14 cellular contexts compared by ENCODE assay signal in the genomic region with DNA sequence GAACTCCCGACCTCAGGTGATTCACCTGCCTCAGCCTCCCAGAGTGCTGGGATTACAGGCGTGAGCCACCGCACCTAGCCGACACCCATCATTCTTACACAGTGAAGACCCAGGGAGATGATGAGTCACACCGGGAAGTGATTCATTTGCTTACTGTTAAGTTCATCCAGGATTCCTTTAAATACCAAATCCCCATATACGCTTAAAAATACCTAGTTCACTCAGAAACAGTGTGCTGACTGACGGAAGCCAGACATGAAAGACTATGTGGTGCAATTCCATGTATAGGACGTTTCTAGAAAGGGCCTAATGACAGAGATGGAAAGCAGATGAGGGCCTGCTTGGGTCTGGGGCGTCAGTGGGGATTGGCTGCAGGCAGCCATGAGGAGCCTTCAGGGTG.
DNase-seq lines count a peak whose midpoint lies in the region; ATAC-seq and TF ChIP-seq lines count a peak whose summit lies in the region.
"Had no signal": no experiment of that assay in that cellular context is flagged by ENCODE, and none has a peak within 500 bp of the region (broad histone marks: within the 10 kb centered on the region; RNA-seq: fewer than 3 reads in every experiment).

No MANE protein-coding gene starts in this region.

- TF ChIP-seq CTCF in CD8-positive, alpha-beta T cell (IDR thresholded peaks at IDR 0.05), result no peak
- TF ChIP-seq CTCF in omental fat pad (IDR thresholded peaks at IDR 0.05) (no peak), adrenal gland (IDR thresholded peaks at IDR 0.05) (no peak)

- H3K27me3 Mint-ChIP-seq in CD8-positive, alpha-beta T cell (ENCODE audit: low read depth), result no peaks in the 10 kb centered on the region

- no peaks in the 10 kb centered on the region for H3K36me3 ChIP-seq in CD8-positive, alpha-beta T cell (ENCODE audit: insufficient read depth, low read length)
- H3K36me3 ChIP-seq in adipocyte (ENCODE audit: control insufficient read depth, insufficient read depth, low read length, severe bottlenecking) (no peaks in the 10 kb centered on the region), adrenal gland (replicated peaks in 1 of 2) (no peaks in the 10 kb centered on the region)
- H3K36me3 ChIP-seq: SJCRH30 had no signal

- intact Hi-C loops in CD8-positive, alpha-beta T cell (cut with DNase I, micrococcal nuclease), result no loop called here
- intact Hi-C loops in adrenal gland (cut with DNase I), result no loop called here

- WGBS in adrenal gland, 4 donors, result 80 to 88% (median 85%) methylated on average over 9 of the region's 9 CpGs

- peak in 1 of 7 experiments; percentile 4 for DNase-seq in CD8-positive, alpha-beta T cell
- peak; percentile 34 for DNase-seq in HK-2 (ENCODE audit: unreplicated experiment)
- DNase-seq in adipocyte (ENCODE audit: low read depth), result peak; percentile 19
- DNase-seq in iris pigment epithelial cell (ENCODE audit: low read depth), result peak; percentile 98
- DNase-seq in omental fat pad (ENCODE audit: low spot score), result no peak
- no peak for DNase-seq in adrenal gland
- DNase-seq in OCI-M1 (lab: John Stamatoyannopoulos, UW), result no peak
- DNase-seq in ureter (ENCODE audit: low spot score), result no peak
- DNase-seq: hypothalamus; NCI-H510A treated with DMSO at 0.1 percent for 48 hours; SJCRH30; stimulated activated CD8-positive, alpha-beta memory T cell treated with anti-CD3 and anti-CD28 coated beads, Interleukin-4, amount 100 ng/mL, for 48 hours had no signal

- no peak overlapping the region for H3K27ac ChIP-seq in CD8-positive, alpha-beta T cell (ENCODE audit: low read depth, low read length)
- no peak overlapping the region for H3K27ac ChIP-seq in adrenal gland
- H3K27ac ChIP-seq: SJCRH30 had no signal

- no peaks in the 10 kb centered on the region for H3K9me3 ChIP-seq in CD8-positive, alpha-beta T cell (ENCODE audit: low read length)
- H3K9me3 ChIP-seq in adipocyte (ENCODE audit: control insufficient read depth, low read length) (no peaks in the 10 kb centered on the region), adrenal gland (replicated peaks in 1 of 3) (no peaks in the 10 kb centered on the region)
- H3K9me3 ChIP-seq: SJCRH30 had no signal

- no peak overlapping the region for H3K4me3 Mint-ChIP-seq in CD8-positive, alpha-beta T cell

- no peak overlapping the region for H3K4me3 ChIP-seq in CD8-positive, alpha-beta T cell (ENCODE audit: low read depth, low read length)
- H3K4me3 ChIP-seq in adipocyte (ENCODE audit: low read length) (no peak overlapping the region), adrenal gland (no peak overlapping the region)
- H3K4me3 ChIP-seq: dorsolateral prefrontal cortex, SJCRH30 had no signal

- ATAC-seq in CD8-positive, alpha-beta T cell, result no peak
- ATAC-seq in omental fat pad (ENCODE audit: low FRiP score), result no peak
- ATAC-seq: activated CD4-positive, CD25-positive, alpha-beta regulatory T cell treated with anti-CD3 and anti-CD28 coated beads, Interleukin-2, amount 50 U/mL, for 24 hours had no signal

- H3K27me3 ChIP-seq in CD8-positive, alpha-beta T cell (ENCODE audit: insufficient read depth, low read length), result no peaks in the 10 kb centered on the region
- H3K27me3 ChIP-seq in adipocyte (replicated peaks; ENCODE audit: control insufficient read depth, insufficient read depth, low read length), result no peaks in the 10 kb centered on the region
- H3K27me3 ChIP-seq in adrenal gland, result no peaks in the 10 kb centered on the region
- H3K27me3 ChIP-seq: dorsolateral prefrontal cortex, SJCRH30 had no signal

- POLR2A ChIA-PET in CD8-positive, alpha-beta T cell (lab: Charles Lee), result no interaction called here

- no peak overlapping the region for H3K9ac ChIP-seq in adipocyte (ENCODE audit: low read length)

- CTCF ChIA-PET in CD8-positive, alpha-beta T cell (lab: Charles Lee), result interaction anchor here (1.2 kb wide), 1 partner anchor 14 kb away, joined by 4 read pairs; no protein-coding TSS in a partner anchor

- peaks cover 32% of the 10 kb centered on the region for H3K36me3 Mint-ChIP-seq in CD8-positive, alpha-beta T cell

- no peak for TF ChIP-seq POLR2A in adrenal gland (IDR thresholded peaks at IDR 0.05)

- H3K4me1 ChIP-seq in CD8-positive, alpha-beta T cell (ENCODE audit: insufficient read depth, low read length), result peaks cover 38% of the 10 kb centered on the region
- H3K4me1 ChIP-seq in adipocyte (ENCODE audit: control insufficient read depth, insufficient read depth, low read length), result no peaks in the 10 kb centered on the region
- H3K4me1 ChIP-seq in adrenal gland (replicated peaks in 1 of 2), result no peaks in the 10 kb centered on the region

- peaks cover 54% of the 10 kb centered on the region for H3K4me1 Mint-ChIP-seq in CD8-positive, alpha-beta T cell (ENCODE audit: low read depth)

- no peaks in the 10 kb centered on the region for H3K9me3 Mint-ChIP-seq in CD8-positive, alpha-beta T cell

- peak overlapping the region; percentile 14 for H3K27ac Mint-ChIP-seq in CD8-positive, alpha-beta T cell

Comparison
In these comparisons a context has a peak if more than half of its experiments do, and no peak if none do; other contexts are left out.
1. DNase-seq: peak in HK-2 (single experiment), adipocyte (single experiment) and iris pigment epithelial cell (single experiment); none in omental fat pad (single experiment), adrenal gland (0 of 7), OCI-M1 (single experiment) and ureter (single experiment).